Comparison of ENCODE assay signal across 11 cellular contexts in genomic region chr6:30748301-30748769, GRCh38. TPM values are rescaled to one million over a fixed set of nuclear protein-coding genes. Genes with fewer than 3 reads are reported as not detected.
DNase-seq lines count a peak whose midpoint lies in the region; ATAC-seq and TF ChIP-seq lines count a peak whose summit lies in the region.
"Had no signal": no experiment of that assay in that cellular context is flagged by ENCODE, and none has a peak within 500 bp of the region (broad histone marks: within the 10 kb centered on the region; RNA-seq: fewer than 3 reads in every experiment).

No MANE protein-coding gene starts in this region.

- H3K27ac ChIP-seq in brain microvascular endothelial cell, result peak overlapping the region; percentile 99
- peak overlapping the region; percentile 41 for H3K27ac ChIP-seq in mesodermal cell (ENCODE audit: low read depth, low read length, severe bottlenecking)

- no peak for ATAC-seq in GM19351 (IDR thresholded peaks at IDR 0.05; ENCODE audit: unreplicated experiment)
- ATAC-seq: activated T-cell treated with anti-CD3 and anti-CD28 coated beads, Interleukin-2, amount 50 U/mL, for 4 hours; sciatic nerve had no signal

- DNase-seq in activated naive CD8-positive, alpha-beta T cell treated with anti-CD3 and anti-CD28 coated beads for 36 hours, result no peak
- DNase-seq in brain microvascular endothelial cell, result no peak
- no peak for DNase-seq in type B pancreatic cell (ENCODE audit: extremely low spot score, unreplicated experiment)
- no peak for DNase-seq in stimulated activated CD4-positive, alpha-beta T cell treated with anti-CD3 and anti-CD28 coated beads, Interleukin-2, amount 100 ng/mL, for 48 hours
- DNase-seq in NCI-H1048 (lab: John Stamatoyannopoulos, UW), result no peak
- DNase-seq: activated T-cell treated with anti-CD3 and anti-CD28 coated beads, Interleukin-2, amount 50 U/mL, for 4 hours; NCI-H2029 treated with DMSO at 0.1 percent for 48 hours had no signal

- WGBS in mesodermal cell (ENCODE audit: insufficient coverage in 2 of 2), 2 experiments, result 93 to 95% methylated on average over 2 to 3 of the region's 5 CpGs

- TF ChIP-seq CTCF in brain microvascular endothelial cell (IDR thresholded peaks at IDR 0.05; ENCODE audit: low read depth, low read length, missing control alignments) (no peak), type B pancreatic cell (conservative IDR thresholded peaks at IDR 0.05) (no peak)

- H3K27me3 ChIP-seq in brain microvascular endothelial cell (replicated peaks), result no peaks in the 10 kb centered on the region

- H3K36me3 ChIP-seq in brain microvascular endothelial cell (replicated peaks) (peaks cover 9% of the 10 kb centered on the region), mesodermal cell (ENCODE audit: control insufficient read depth, insufficient read depth, low read length) (peaks cover 6% of the 10 kb centered on the region)

- no peaks in the 10 kb centered on the region for H3K9me3 Mint-ChIP-seq in activated naive CD8-positive, alpha-beta T cell (ENCODE audit: low read depth)
- peaks cover 2% of the 10 kb centered on the region for H3K9me3 Mint-ChIP-seq in activated naive CD8-positive, alpha-beta T cell treated with anti-CD3 and anti-CD28 coated beads for 36 hours
- no peaks in the 10 kb centered on the region for H3K9me3 Mint-ChIP-seq in type B pancreatic cell
- H3K9me3 Mint-ChIP-seq: activated T-cell treated with anti-CD3 and anti-CD28 coated beads, Interleukin-2, amount 50 U/mL, for 4 hours had no signal

- peak overlapping the region; percentile 4 for H3K27ac Mint-ChIP-seq in activated naive CD8-positive, alpha-beta T cell
- no peak overlapping the region for H3K27ac Mint-ChIP-seq in activated naive CD8-positive, alpha-beta T cell treated with anti-CD3 and anti-CD28 coated beads for 36 hours
- peak overlapping the region; percentile 16 for H3K27ac Mint-ChIP-seq in type B pancreatic cell

- peaks cover 6% of the 10 kb centered on the region for H3K36me3 Mint-ChIP-seq in activated naive CD8-positive, alpha-beta T cell
- peaks cover 16% of the 10 kb centered on the region for H3K36me3 Mint-ChIP-seq in activated naive CD8-positive, alpha-beta T cell treated with anti-CD3 and anti-CD28 coated beads for 36 hours
- no peaks in the 10 kb centered on the region for H3K36me3 Mint-ChIP-seq in type B pancreatic cell

- H3K4me3 ChIP-seq in brain microvascular endothelial cell (ENCODE audit: low read depth, low read length), result no peak overlapping the region
- H3K4me3 ChIP-seq in mesodermal cell (ENCODE audit: extremely low read depth, insufficient read depth, low read length, poor library complexity, severe bottlenecking), result no peak overlapping the region

- H3K4me1 ChIP-seq in mesodermal cell (ENCODE audit: control insufficient read depth, insufficient read depth, low read length, poor library complexity, severe bottlenecking), result peaks cover 42% of the 10 kb centered on the region

- no peaks in the 10 kb centered on the region for H3K9me3 ChIP-seq in mesodermal cell (ENCODE audit: control insufficient read depth, low read length)

- no peak overlapping the region for H3K4me3 Mint-ChIP-seq in activated naive CD8-positive, alpha-beta T cell
- no peak overlapping the region for H3K4me3 Mint-ChIP-seq in activated naive CD8-positive, alpha-beta T cell treated with anti-CD3 and anti-CD28 coated beads for 36 hours
- H3K4me3 Mint-ChIP-seq in type B pancreatic cell, result peak overlapping the region; percentile 10
- H3K4me3 Mint-ChIP-seq: activated T-cell treated with anti-CD3 and anti-CD28 coated beads, Interleukin-2, amount 50 U/mL, for 4 hours had no signal

- no peaks in the 10 kb centered on the region for H3K27me3 Mint-ChIP-seq in activated naive CD8-positive, alpha-beta T cell
- H3K27me3 Mint-ChIP-seq in activated naive CD8-positive, alpha-beta T cell treated with anti-CD3 and anti-CD28 coated beads for 36 hours, result no peaks in the 10 kb centered on the region
- no peaks in the 10 kb centered on the region for H3K27me3 Mint-ChIP-seq in type B pancreatic cell

- H3K4me1 Mint-ChIP-seq in activated naive CD8-positive, alpha-beta T cell (ENCODE audit: low read depth), result peaks cover 42% of the 10 kb centered on the region
- H3K4me1 Mint-ChIP-seq in activated naive CD8-positive, alpha-beta T cell treated with anti-CD3 and anti-CD28 coated beads for 36 hours, result peaks cover 44% of the 10 kb centered on the region
- peaks cover 46% of the 10 kb centered on the region for H3K4me1 Mint-ChIP-seq in type B pancreatic cell (ENCODE audit: unreplicated experiment)

- in situ Hi-C loops in brain microvascular endothelial cell (cut with HindIII; ENCODE audit: low pct_ligation_motif_present, low sequenced_read_pairs), result no loop called here

RNA-seq across cellular contexts. Expression of gene IER3, which starts 4.0 kb away (rescaled TPM):
- total RNA-seq in activated naive CD8-positive, alpha-beta T cell treated with anti-CD3 and anti-CD28 coated beads for 36 hours, result 100 to 1,000 TPM; 295 to 310 TPM
- 139 TPM for polyA plus RNA-seq in mesodermal cell (2013, experiment 1 of 2)
- polyA plus RNA-seq in mesodermal cell (2013, experiment 2 of 2), result 110 TPM
- total RNA-seq in type B pancreatic cell (ENCODE audit: low replicate concordance), result 24.3 and 40.1 TPM in 2 replicates

RNA-seq across cellular contexts. Expression of gene FLOT1, which starts 5.8 kb away (rescaled TPM):
- total RNA-seq in activated naive CD8-positive, alpha-beta T cell treated with anti-CD3 and anti-CD28 coated beads for 36 hours, result 100 to 1,000 TPM; 104 to 107 TPM
- 145 TPM for polyA plus RNA-seq in mesodermal cell (2013, experiment 1 of 2)
- polyA plus RNA-seq in mesodermal cell (2013, experiment 2 of 2), result 130 TPM
- 72.9 and 94.8 TPM in 2 replicates for total RNA-seq in type B pancreatic cell (ENCODE audit: low replicate concordance)

RNA-seq across cellular contexts. Expression of gene TUBB, which starts 28.2 kb away (rescaled TPM):
- total RNA-seq in activated naive CD8-positive, alpha-beta T cell treated with anti-CD3 and anti-CD28 coated beads for 36 hours, result 1,000 to 10,000 TPM; 1,515 to 1,538 TPM
- polyA plus RNA-seq in mesodermal cell (2013, experiment 1 of 2), result 1,638 TPM
- 1,486 TPM for polyA plus RNA-seq in mesodermal cell (2013, experiment 2 of 2)
- total RNA-seq in type B pancreatic cell (ENCODE audit: low replicate concordance), result 560 and 1,225 TPM in 2 replicates

RNA-seq across cellular contexts. Expression of gene MDC1, which starts 31.3 kb away (rescaled TPM):
- total RNA-seq in activated naive CD8-positive, alpha-beta T cell treated with anti-CD3 and anti-CD28 coated beads for 36 hours, result 10 to 100 TPM; 63.2 to 67.0 TPM
- 60.6 TPM for polyA plus RNA-seq in mesodermal cell (2013, experiment 1 of 2)
- 50.2 TPM for polyA plus RNA-seq in mesodermal cell (2013, experiment 2 of 2)
- 30.1 and 71.3 TPM in 2 replicates for total RNA-seq in type B pancreatic cell (ENCODE audit: low replicate concordance)

RNA-seq across cellular contexts. Expression of gene NRM, which starts 57.6 kb away (rescaled TPM):
- total RNA-seq in activated naive CD8-positive, alpha-beta T cell treated with anti-CD3 and anti-CD28 coated beads for 36 hours, result 10 to 100 TPM; 19.7 to 20.2 TPM
- 37.5 TPM for polyA plus RNA-seq in mesodermal cell (2013, experiment 1 of 2)
- polyA plus RNA-seq in mesodermal cell (2013, experiment 2 of 2), result 38.7 TPM
- total RNA-seq in type B pancreatic cell (ENCODE audit: low replicate concordance), result 21.8 and 48.9 TPM in 2 replicates
